ENCODE assay signal across 8 cellular contexts in the genomic region with DNA sequence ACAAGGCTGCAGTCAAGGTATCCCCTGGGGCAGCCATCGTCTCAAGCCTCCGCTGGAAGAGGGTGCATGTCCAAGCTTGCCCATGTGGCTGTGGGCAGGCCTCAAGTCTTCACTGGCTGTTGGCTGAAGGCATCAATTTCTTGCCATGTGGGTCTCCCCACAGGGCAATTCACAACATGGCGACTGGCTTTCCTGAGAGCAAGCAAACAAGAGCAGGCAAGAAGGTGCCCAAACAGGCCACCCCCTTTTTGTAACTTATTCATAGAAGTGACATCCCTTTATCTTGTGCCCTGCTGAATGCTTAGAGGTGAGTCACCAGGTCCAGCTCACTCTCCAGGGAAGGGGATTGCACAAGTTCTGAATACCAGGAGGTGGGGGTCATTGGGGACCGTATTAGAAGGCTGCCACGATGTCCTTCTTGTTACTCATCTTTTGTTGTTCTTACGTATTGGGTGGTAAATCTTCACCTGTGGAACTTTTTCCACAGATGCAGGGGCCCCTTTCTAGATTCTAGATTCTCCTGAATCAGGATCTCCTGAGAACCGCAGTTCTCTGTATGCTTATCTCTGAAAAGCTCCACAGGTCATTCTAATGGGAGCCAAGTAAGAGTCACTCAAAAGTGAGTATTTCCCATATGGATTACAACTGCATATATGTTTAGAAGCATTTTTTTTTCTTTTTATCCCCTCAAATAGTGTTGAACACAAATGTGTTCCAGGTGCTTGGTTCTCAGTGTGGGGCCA. TPM values are rescaled to one million over a fixed set of nuclear protein-coding genes. Genes with fewer than 3 reads are reported as not detected.
DNase-seq lines count a peak whose midpoint lies in the region; ATAC-seq and TF ChIP-seq lines count a peak whose summit lies in the region.

No MANE protein-coding gene starts in this region.

- peaks cover 28% of the 10 kb centered on the region for H3K4me1 Mint-ChIP-seq in osteocyte (ENCODE audit: unreplicated experiment)

- H3K27ac Mint-ChIP-seq in osteocyte (ENCODE audit: unreplicated experiment) = peak overlapping the region; percentile 78

- H3K4me1 ChIP-seq in PC-3 (ENCODE audit: insufficient read depth, low read length) (peaks cover 41% of the 10 kb centered on the region), fibroblast of lung (ENCODE audit: control insufficient read depth, extremely low read depth, insufficient read depth, low read length) (peaks cover 19% of the 10 kb centered on the region), spleen (peaks cover 0 to 11% (median 3%) of the 10 kb centered on the region in 6 donors)

- no peak overlapping the region for H3K4me3 Mint-ChIP-seq in osteocyte (ENCODE audit: unreplicated experiment)

- H3K36me3 ChIP-seq in PC-3 (ENCODE audit: low read depth, low read length) = no peaks in the 10 kb centered on the region
- H3K36me3 ChIP-seq in fibroblast of lung (ENCODE audit: control insufficient read depth, insufficient read depth, low read length) = no peaks in the 10 kb centered on the region
- H3K36me3 ChIP-seq in spleen = no peaks in the 10 kb centered on the region

- no peak for TF ChIP-seq POLR2A in spleen (IDR thresholded peaks at IDR 0.05)

- no peaks in the 10 kb centered on the region for H3K9me3 ChIP-seq in PC-3 (ENCODE audit: low read length)
- no peaks in the 10 kb centered on the region for H3K9me3 ChIP-seq in fibroblast of lung (ENCODE audit: control insufficient read depth, insufficient read depth, low read depth, low read length)
- no peaks in the 10 kb centered on the region for H3K9me3 ChIP-seq in spleen

- ATAC-seq in PC-3 = peak; percentile 95

- H3K27ac ChIP-seq in PC-3 (ENCODE audit: low read length) = peak overlapping the region; percentile 86
- peak overlapping the region; percentile 78 for H3K27ac ChIP-seq in fibroblast of lung (ENCODE audit: insufficient read depth, low read length)
- H3K27ac ChIP-seq in spleen = no peak overlapping the region

- H3K9ac ChIP-seq in PC-3 (ENCODE audit: low read length) (peak overlapping the region; percentile 60), fibroblast of lung (ENCODE audit: insufficient read depth, low read length) (no peak overlapping the region)

- in situ Hi-C loops in GM13976 (cut with MboI; ENCODE audit: low sequenced_read_pairs, unreplicated experiment) = loop anchor here (25.0 kb wide), 1 partner anchor 171 kb away; no protein-coding TSS in a partner anchor

- POLR2A ChIA-PET in PC-3 (lab: Charles Lee; ENCODE audit: unreplicated experiment) = interaction anchor here (0.6 to 0.7 kb wide), 2 partner anchors 11 to 20 kb away, joined by 3 to 4 read pairs; no protein-coding TSS in a partner anchor

- WGBS in spleen, 5 donors = 81 to 97% (median 83%) methylated on average over 6 to 7 of the region's 7 CpGs

- no peaks in the 10 kb centered on the region for H3K27me3 Mint-ChIP-seq in osteocyte (ENCODE audit: unreplicated experiment)

- peak; percentile 98 for DNase-seq in EH (ENCODE audit: low read depth)
- DNase-seq in PC-3 = peak; percentile 96
- DNase-seq in fibroblast of lung (ENCODE audit: low read depth in 2 of 2) = peak; percentile 87 to 96
- DNase-seq in osteocyte (ENCODE audit: extremely low spot score, unreplicated experiment) = no peak
- no peak for DNase-seq in GM13976 (ENCODE audit: low spot score)
- DNase-seq in T-helper 9 cell = no peak
- DNase-seq in spleen = no peak
- DNase-seq in NCI-H774 (lab: John Stamatoyannopoulos, UW) = no peak

- H3K27me3 ChIP-seq in PC-3 (ENCODE audit: low read length) (no peaks in the 10 kb centered on the region), fibroblast of lung (ENCODE audit: control insufficient read depth, insufficient read depth, low read length) (no peaks in the 10 kb centered on the region), spleen (replicated peaks in 1 of 7) (peaks cover 0 to 17% (median 0%) of the 10 kb centered on the region in 7 donors)

- peaks cover 9% of the 10 kb centered on the region for H3K9me3 Mint-ChIP-seq in osteocyte (ENCODE audit: unreplicated experiment)

- no peak for TF ChIP-seq CTCF in PC-3 (conservative IDR thresholded peaks at IDR 0.05; ENCODE audit: low read depth, low read length)
- no peak for TF ChIP-seq CTCF in fibroblast of lung (conservative IDR thresholded peaks at IDR 0.05 in 1 of 2, IDR thresholded peaks at IDR 0.05 in 1 of 2; ENCODE audit: low read depth in 1 of 2, low read length in 2 of 2)
- no peak for TF ChIP-seq CTCF in osteocyte (IDR thresholded peaks at IDR 0.05)
- TF ChIP-seq CTCF in GM13976 (IDR thresholded peaks at IDR 0.05; ENCODE audit: borderline replicate concordance, control extremely low read depth, extremely low read depth, insufficient read depth, missing control alignments) = no peak
- TF ChIP-seq CTCF in spleen (IDR thresholded peaks at IDR 0.05 in 8 of 11, conservative IDR thresholded peaks at IDR 0.05 in 3 of 11) = no peak

- no TSS peak for BruUV-seq in PC-3 (replicated peaks; lab: Mats Ljungman, UMichigan)

- H3K4me2 ChIP-seq in PC-3 (ENCODE audit: low read length) (peak overlapping the region; percentile 54), fibroblast of lung (ENCODE audit: extremely low read depth, insufficient read depth, low read length) (no peak overlapping the region)

- CTCF ChIA-PET in PC-3 (lab: Charles Lee) = interaction anchor here (0.5 to 1.0 kb wide), 2 partner anchors 10 to 342 kb away, joined by 3 read pairs; no protein-coding TSS in a partner anchor

- H4K20me1 ChIP-seq in PC-3 (ENCODE audit: low read length) (no peaks in the 10 kb centered on the region), fibroblast of lung (ENCODE audit: control insufficient read depth, extremely low read depth, insufficient read depth, low read length) (no peaks in the 10 kb centered on the region)

- no peaks in the 10 kb centered on the region for H3K79me2 ChIP-seq in PC-3 (ENCODE audit: low read length)
- no peaks in the 10 kb centered on the region for H3K79me2 ChIP-seq in fibroblast of lung (ENCODE audit: control insufficient read depth, insufficient read depth, low read length)

- H3F3A ChIP-seq in PC-3 (ENCODE audit: low read length, unreplicated experiment) = peaks cover 4% of the 10 kb centered on the region

- H2AFZ ChIP-seq in PC-3 (ENCODE audit: low read length) (peak overlapping the region; percentile 64), fibroblast of lung (ENCODE audit: low read length) (no peak overlapping the region)

- H3K4me3 ChIP-seq in PC-3 (ENCODE audit: low read length) (no peak overlapping the region; the same call in 1 of the 2 replicates), fibroblast of lung (replicated peaks in 1 of 4; ENCODE audit: control extremely low read depth in 1 of 4, insufficient read depth in 1 of 4, low read depth in 3 of 4, low read length in 4 of 4) (no peak overlapping the region), spleen (no peak overlapping the region)

- intact Hi-C loops in PC-3 (cut with micrococcal nuclease) (loop anchor here (1.0 kb wide), 1 partner anchor 20 kb away; no protein-coding TSS in a partner anchor), spleen (cut with DNase I; ENCODE audit: low total_unique reads) (no loop called here)

- no peaks in the 10 kb centered on the region for H3K36me3 Mint-ChIP-seq in osteocyte (ENCODE audit: unreplicated experiment)

- H3K9me2 ChIP-seq in PC-3 (replicated peaks; ENCODE audit: low read length) = no peaks in the 10 kb centered on the region

RNA-seq across cellular contexts. Expression of gene MICAL2, which starts 44.2 kb away (rescaled TPM):
- total RNA-seq in PC-3 (2014; rRNA removed) (50.1 and 62.9 TPM in 2 replicates), fibroblast of lung (88.6 and 275 TPM in 2 replicates), osteocyte (19.5 and 20.8 TPM in 2 replicates), spleen (10 to 100 TPM; 18.6 to 50.8 (median 36.4) TPM)
- polyA plus RNA-seq in fibroblast of lung (78.5 and 120 TPM in 2 replicates), spleen (1 to 10 TPM; 1.9 to 4.6 (median 2.2) TPM)
- polyA plus RNA-seq in fibroblast of lung (2012) = 125 and 167 TPM in 2 replicates
- 234 and 390 TPM in 2 replicates for polyA minus RNA-seq in fibroblast of lung (ENCODE audit: low replicate concordance)

RNA-seq across cellular contexts. Expression of gene DKK3, which starts 57.8 kb away (rescaled TPM):
- 0.07 and 0.35 TPM in 2 replicates for total RNA-seq in PC-3 (2014; rRNA removed)
- total RNA-seq in fibroblast of lung = 387 and 1,064 TPM in 2 replicates
- polyA plus RNA-seq in fibroblast of lung = 1,283 and 1,566 TPM in 2 replicates
- polyA plus RNA-seq in fibroblast of lung (2012) = 748 and 845 TPM in 2 replicates
- 440 and 622 TPM in 2 replicates for polyA minus RNA-seq in fibroblast of lung (ENCODE audit: low replicate concordance)
- 548 and 587 TPM in 2 replicates for total RNA-seq in osteocyte
- total RNA-seq in spleen = 100 to 1,000 TPM in 1 of 7 donors, 10 to 100 TPM in 6; 26.9 to 111 (median 53.2) TPM
- polyA plus RNA-seq in spleen = 10 to 100 TPM in 2 of 3 donors, 1 to 10 TPM in 1; 8.6 to 14.2 (median 12.3) TPM

Comparison
In these comparisons a context has a peak if more than half of its experiments do, and no peak if none do; other contexts are left out.
1. DNase-seq: peak in EH (single experiment), PC-3 (single experiment) and fibroblast of lung (2 of 2); none in osteocyte (single experiment), GM13976 (single experiment), T-helper 9 cell (single experiment), spleen (single experiment) and NCI-H774 (single experiment).
2. H3K27ac ChIP-seq: peak in PC-3 (single experiment) and fibroblast of lung (single experiment); none in spleen (0 of 8).
3. RNA of gene DKK3, which starts 57.8 kb away (total RNA-seq): 387 to 1,064 TPM in fibroblast of lung, 548 to 587 TPM in osteocyte and 26.9 to 111 TPM in spleen; 0.07 to 0.35 TPM in PC-3; every median in the first group is over 10 times any median in the second.